In genomic region chr19:2719232-2719735, GRCh38 we compare ENCODE assay signal across 18 cellular contexts. TPM values are rescaled to one million over a fixed set of nuclear protein-coding genes. Genes with fewer than 3 reads are reported as not detected.
A peak's percentile ranks its signal among the peaks of the same experiment; 100 is the strongest.
DNase-seq lines count a peak whose midpoint lies in the region; ATAC-seq and TF ChIP-seq lines count a peak whose summit lies in the region.
"Had no signal": no experiment of that assay in that cellular context is flagged by ENCODE, and none has a peak within 500 bp of the region (broad histone marks: within the 10 kb centered on the region; RNA-seq: fewer than 3 reads in every experiment).

No MANE protein-coding gene starts in this region.

- H3K4me1 Mint-ChIP-seq in neural crest cell = peaks cover 8% of the 10 kb centered on the region
- no peaks in the 10 kb centered on the region for H3K4me1 Mint-ChIP-seq in activated T-helper 2 cell treated with anti-CD3 and anti-CD28 coated beads, Interferon-gamma antibody, Interleukin-2, Interleukin-4, amounts not matched to agents 10 μg/mL and 5 μg/mL and 100 μg/mL, durations not matched to agents 14 hours and 24 hours and 36 hours (ENCODE audit: low read depth)
- H3K4me1 Mint-ChIP-seq in stimulated activated naive B cell treated with anti-CD40 and anti-IgM and Interleukin-4, amounts not matched to agents 10 μg/mL and 1 μg/mL and 100 μg/mL, for 72 hours = peaks cover 22 to 42% of the 10 kb centered on the region in 2 donors

- H3K4ac ChIP-seq in neuronal stem cell (ENCODE audit: low read length) = no peak overlapping the region

- H4K8ac ChIP-seq in neuronal stem cell (ENCODE audit: low read depth, low read length) = no peak overlapping the region

- H3K4me2 ChIP-seq in BLaER1 treated with 17β-estradiol and CSF1 and Interleukin-3, amounts not matched to agents 10 nM and 100 nM = peak overlapping the region; percentile 97 to 100 (median 99)
- H3K4me2 ChIP-seq in neuronal stem cell (ENCODE audit: insufficient read depth, low read length, poor library complexity, severe bottlenecking) = no peak overlapping the region

- H4K91ac ChIP-seq in neuronal stem cell (ENCODE audit: low read depth, low read length, poor library complexity) = no peak overlapping the region

- H3K4me3 Mint-ChIP-seq in neural crest cell = peak overlapping the region; percentile 44
- H3K4me3 Mint-ChIP-seq in activated T-helper 2 cell treated with anti-CD3 and anti-CD28 coated beads, Interferon-gamma antibody, Interleukin-2, Interleukin-4, amounts not matched to agents 10 μg/mL and 5 μg/mL and 100 μg/mL, durations not matched to agents 14 hours and 24 hours and 36 hours (ENCODE audit: low read depth) = no peak overlapping the region
- no peak overlapping the region for H3K4me3 Mint-ChIP-seq in stimulated activated naive B cell treated with anti-CD40 and anti-IgM and Interleukin-4, amounts not matched to agents 10 μg/mL and 1 μg/mL and 100 μg/mL, for 72 hours

- H3K14ac ChIP-seq in neuronal stem cell (ENCODE audit: low read length) = no peak overlapping the region

- no peak overlapping the region for H2AFZ ChIP-seq in neuronal stem cell (ENCODE audit: low read length)

- H3K27me3 Mint-ChIP-seq in neural crest cell (ENCODE audit: low read depth) = peaks cover 22% of the 10 kb centered on the region
- peaks cover 21% of the 10 kb centered on the region for H3K27me3 Mint-ChIP-seq in activated T-helper 2 cell treated with anti-CD3 and anti-CD28 coated beads, Interferon-gamma antibody, Interleukin-2, Interleukin-4, amounts not matched to agents 10 μg/mL and 5 μg/mL and 100 μg/mL, durations not matched to agents 14 hours and 24 hours and 36 hours (ENCODE audit: low read depth)
- peaks cover 4 to 8% of the 10 kb centered on the region in 2 donors for H3K27me3 Mint-ChIP-seq in stimulated activated naive B cell treated with anti-CD40 and anti-IgM and Interleukin-4, amounts not matched to agents 10 μg/mL and 1 μg/mL and 100 μg/mL, for 72 hours

- no peak overlapping the region for H3K23ac ChIP-seq in neuronal stem cell (ENCODE audit: low read depth, low read length, poor library complexity)

- no peaks in the 10 kb centered on the region for H3K79me1 ChIP-seq in neuronal stem cell (ENCODE audit: low read depth, low read length)

- H3K36me3 Mint-ChIP-seq in neural crest cell (ENCODE audit: low read depth) = peaks cover 10% of the 10 kb centered on the region
- peaks cover 3% of the 10 kb centered on the region for H3K36me3 Mint-ChIP-seq in activated T-helper 2 cell treated with anti-CD3 and anti-CD28 coated beads, Interferon-gamma antibody, Interleukin-2, Interleukin-4, amounts not matched to agents 10 μg/mL and 5 μg/mL and 100 μg/mL, durations not matched to agents 14 hours and 24 hours and 36 hours (ENCODE audit: low read depth)
- peaks cover 11 to 12% of the 10 kb centered on the region in 2 donors for H3K36me3 Mint-ChIP-seq in stimulated activated naive B cell treated with anti-CD40 and anti-IgM and Interleukin-4, amounts not matched to agents 10 μg/mL and 1 μg/mL and 100 μg/mL, for 72 hours

- H3K27ac ChIP-seq in BLaER1 treated with 17β-estradiol and CSF1 and Interleukin-3, amounts not matched to agents 10 nM and 100 nM = peak overlapping the region in 3 of 11 experiments; percentile 36 to 81 (median 47); a peak in 3 of 22 replicates
- peak overlapping the region in 23 of 59 donors; percentile 3 to 89 (median 75) for H3K27ac ChIP-seq in dorsolateral prefrontal cortex
- no peak overlapping the region for H3K27ac ChIP-seq in neuronal stem cell (replicated peaks; ENCODE audit: low read length)
- H3K27ac ChIP-seq: colonic mucosa, lower lobe of right lung, skin epidermis, tibial nerve had no signal

- peaks cover 36 to 52% (median 47%) of the 10 kb centered on the region in 10 experiments for H3K4me1 ChIP-seq in BLaER1 treated with 17β-estradiol and CSF1 and Interleukin-3, amounts not matched to agents 10 nM and 100 nM
- peaks cover 9 to 10% of the 10 kb centered on the region in 2 donors for H3K4me1 ChIP-seq in neuronal stem cell (ENCODE audit: control insufficient read depth in 2 of 2, insufficient read depth in 1 of 2, low read depth in 1 of 2, low read length in 2 of 2)
- H3K4me1 ChIP-seq: colonic mucosa had no signal

- H2BK5ac ChIP-seq in neuronal stem cell (ENCODE audit: low read length) = no peak overlapping the region

- no CpG with 5 or more reads among the region's 7 CpGs for WGBS in neuronal stem cell (ENCODE audit: extremely low coverage in 2 of 2, insufficient read length in 2 of 2, insufficient replicate concordance in 1 of 2), 2 donors

- no peak overlapping the region for H2BK15ac ChIP-seq in neuronal stem cell (ENCODE audit: low read length)

- H3K27ac Mint-ChIP-seq in neural crest cell (ENCODE audit: unreplicated experiment) = no peak overlapping the region
- H3K27ac Mint-ChIP-seq in activated T-helper 2 cell treated with anti-CD3 and anti-CD28 coated beads, Interferon-gamma antibody, Interleukin-2, Interleukin-4, amounts not matched to agents 10 μg/mL and 5 μg/mL and 100 μg/mL, durations not matched to agents 14 hours and 24 hours and 36 hours = no peak overlapping the region
- H3K27ac Mint-ChIP-seq in stimulated activated naive B cell treated with anti-CD40 and anti-IgM and Interleukin-4, amounts not matched to agents 10 μg/mL and 1 μg/mL and 100 μg/mL, for 72 hours = no peak overlapping the region
- H3K27ac Mint-ChIP-seq: activated naive CD4-positive, alpha-beta T cell treated with anti-CD3 and anti-CD28 coated beads, Interleukin-2, amount 50 U/mL, for 72 hours; stimulated activated naive CD8-positive, alpha-beta T cell treated with anti-CD3 and anti-CD28 coated beads, Interleukin-15, Interleukin-2, amounts not matched to agents 100 ng/mL and 50 ng/mL, for 24 hours had no signal

- H3K27me3 ChIP-seq in BLaER1 treated with 17β-estradiol and CSF1 and Interleukin-3, amounts not matched to agents 10 nM and 100 nM = no peaks in the 10 kb centered on the region; a peak in 1 of 22 replicates
- H3K27me3 ChIP-seq in H7 (ENCODE audit: control insufficient read depth, insufficient read depth, low read length) (peaks cover 11% of the 10 kb centered on the region), dorsolateral prefrontal cortex (peaks cover 0 to 4% (median 0%) of the 10 kb centered on the region in 45 donors), neuronal stem cell (ENCODE audit: control insufficient read depth in 3 of 3, insufficient read depth in 3 of 3, low read depth in 1 of 3, low read length in 3 of 3) (peaks cover 2 to 26% (median 23%) of the 10 kb centered on the region in 3 experiments)
- H3K27me3 ChIP-seq: MG63 had no signal

- H3K36me3 ChIP-seq in BLaER1 treated with 17β-estradiol and CSF1 and Interleukin-3, amounts not matched to agents 10 nM and 100 nM = peaks cover 18 to 45% (median 34%) of the 10 kb centered on the region in 11 experiments
- no peaks in the 10 kb centered on the region for H3K36me3 ChIP-seq in H7 (replicated peaks; ENCODE audit: control insufficient read depth, insufficient read depth, low read length)
- H3K36me3 ChIP-seq in neuronal stem cell (replicated peaks in 1 of 2; ENCODE audit: control insufficient read depth in 2 of 2, insufficient read depth in 2 of 2, low read length in 2 of 2) = peaks cover 0 to 5% of the 10 kb centered on the region in 2 donors
- H3K36me3 ChIP-seq: colonic mucosa, lower lobe of right lung, tibial nerve had no signal

- H4K20me1 ChIP-seq in BLaER1 treated with 17β-estradiol and CSF1 and Interleukin-3, amounts not matched to agents 10 nM and 100 nM = peaks cover 0 to 29% (median 12%) of the 10 kb centered on the region in 11 experiments; a peak in 8 of 22 replicates

- peak; percentile 68 for DNase-seq in H7
- no peak for DNase-seq in dorsolateral prefrontal cortex
- DNase-seq in neural crest cell (ENCODE audit: low read depth, low spot score) = no peak
- DNase-seq in activated T-helper 2 cell treated with anti-CD3 and anti-CD28 coated beads, Interferon-gamma antibody, Interleukin-2, Interleukin-4, amounts not matched to agents 10 μg/mL and 5 μg/mL and 100 μg/mL, durations not matched to agents 14 hours and 24 hours and 36 hours (ENCODE audit: low spot score) = no peak
- DNase-seq in neuronal stem cell (ENCODE audit: low spot score) = no peak
- no peak for DNase-seq in stimulated activated naive B cell treated with anti-CD40 and anti-IgM and Interleukin-4, amounts not matched to agents 10 μg/mL and 1 μg/mL and 100 μg/mL, for 72 hours
- DNase-seq: activated T-cell treated with anti-CD3 and anti-CD28 coated beads, Interleukin-2, amount 50 U/mL, for 48 hours; colonic mucosa; DND-41; NCI-H1436 treated with DMSO at 0.1 percent for 48 hours; NCI-H2171 had no signal

- H2BK12ac ChIP-seq in neuronal stem cell (ENCODE audit: low read length) = no peak overlapping the region

- ATAC-seq in stimulated activated naive B cell treated with anti-CD40 and anti-IgM and Interleukin-4, amounts not matched to agents 10 μg/mL and 1 μg/mL and 100 μg/mL, for 72 hours (replicated peaks) = no peak
- ATAC-seq: activated naive CD4-positive, alpha-beta T cell treated with anti-CD3 and anti-CD28 coated beads, Interleukin-2, amount 50 U/mL, for 72 hours; lower lobe of right lung had no signal

- H2AK5ac ChIP-seq in neuronal stem cell (ENCODE audit: low read depth, low read length) = no peak overlapping the region

- H2BK120ac ChIP-seq in neuronal stem cell (ENCODE audit: low read depth, low read length) = no peak overlapping the region

- intact Hi-C loops in dorsolateral prefrontal cortex (cut with DNase I) = no loop called here
- intact Hi-C loops in activated T-helper 2 cell treated with anti-CD3 and anti-CD28 coated beads, Interferon-gamma antibody, Interleukin-2, Interleukin-4, amounts not matched to agents 10 μg/mL and 5 μg/mL and 100 μg/mL, durations not matched to agents 14 hours and 24 hours and 36 hours (cut with micrococcal nuclease) = no loop called here

- TF ChIP-seq CTCF in dorsolateral prefrontal cortex (IDR thresholded peaks at IDR 0.05 in 54 of 56, conservative IDR thresholded peaks at IDR 0.05 in 2 of 56; ENCODE audit: low read depth in 1 of 56, partially characterized antibody in 56 of 56) (no peak), neural crest cell (conservative IDR thresholded peaks at IDR 0.05) (no peak)

- H3K9me3 ChIP-seq in BLaER1 treated with 17β-estradiol and CSF1 and Interleukin-3, amounts not matched to agents 10 nM and 100 nM (replicated peaks in 1 of 11) = peaks cover 15 to 26% (median 20%) of the 10 kb centered on the region in 11 experiments
- peaks cover 10 to 11% of the 10 kb centered on the region in 2 donors for H3K9me3 ChIP-seq in neuronal stem cell (replicated peaks in 1 of 2; ENCODE audit: control insufficient read depth in 2 of 2, insufficient read depth in 1 of 2, low read depth in 1 of 2, low read length in 2 of 2)
- H3K9me3 ChIP-seq: colonic mucosa, MG63 had no signal

- peak overlapping the region in 10 of 11 experiments; percentile 75 to 87 (median 84); a peak in 14 of 22 replicates for H3K9ac ChIP-seq in BLaER1 treated with 17β-estradiol and CSF1 and Interleukin-3, amounts not matched to agents 10 nM and 100 nM
- no peak overlapping the region for H3K9ac ChIP-seq in neuronal stem cell (ENCODE audit: low read depth, low read length, poor library complexity)

- peaks cover 10% of the 10 kb centered on the region for H3K9me3 Mint-ChIP-seq in neural crest cell
- H3K9me3 Mint-ChIP-seq in activated T-helper 2 cell treated with anti-CD3 and anti-CD28 coated beads, Interferon-gamma antibody, Interleukin-2, Interleukin-4, amounts not matched to agents 10 μg/mL and 5 μg/mL and 100 μg/mL, durations not matched to agents 14 hours and 24 hours and 36 hours = peaks cover 11% of the 10 kb centered on the region
- H3K9me3 Mint-ChIP-seq in stimulated activated naive B cell treated with anti-CD40 and anti-IgM and Interleukin-4, amounts not matched to agents 10 μg/mL and 1 μg/mL and 100 μg/mL, for 72 hours = peaks cover 9% of the 10 kb centered on the region in 2 donors

- H3K18ac ChIP-seq in neuronal stem cell (ENCODE audit: low read length) = no peak overlapping the region

- peak overlapping the region in 4 of 10 experiments; percentile 71 to 79 (median 73); a peak in 4 of 20 replicates for H3K4me3 ChIP-seq in BLaER1 treated with 17β-estradiol and CSF1 and Interleukin-3, amounts not matched to agents 10 nM and 100 nM
- H3K4me3 ChIP-seq in H7 (ENCODE audit: insufficient read depth, low read depth, low read length) (no peak overlapping the region), dorsolateral prefrontal cortex (peak overlapping the region in 39 of 59 donors; percentile 43 to 77 (median 64)), neuronal stem cell (ENCODE audit: low read length in 2 of 2) (no peak overlapping the region)
- H3K4me3 ChIP-seq: colonic mucosa, lower lobe of right lung, tibial nerve had no signal

RNA-seq across cellular contexts. Expression of gene DIRAS1, which starts 1.9 kb away (rescaled TPM):
- total RNA-seq in H7 (2014; rRNA removed; shearing (Covaris generic)) = 8.2 and 12.2 TPM in 2 replicates
- total RNA-seq in dorsolateral prefrontal cortex = 100 to 1,000 TPM in 107 of 120 experiments, 10 to 100 TPM in 13; 43.9 to 237 (median 155) TPM
- total RNA-seq in neural crest cell = 19.9 and 24.4 TPM in 2 replicates
- total RNA-seq in activated T-helper 2 cell treated with anti-CD3 and anti-CD28 coated beads, Interferon-gamma antibody, Interleukin-2, Interleukin-4, amounts not matched to agents 10 μg/mL and 5 μg/mL and 100 μg/mL, durations not matched to agents 14 hours and 24 hours and 36 hours = 0.28 and 0.39 TPM in 2 replicates
- polyA plus RNA-seq in neuronal stem cell (2013, experiment 1 of 2) = 3.1 TPM
- polyA plus RNA-seq in neuronal stem cell (2013, experiment 2 of 2) = 3.5 TPM

RNA-seq across cellular contexts. Expression of gene GNG7, which starts 16.8 kb away (rescaled TPM):
- 1.1 and 1.5 TPM in 2 replicates for total RNA-seq in H7 (2014; rRNA removed; shearing (Covaris generic))
- total RNA-seq in dorsolateral prefrontal cortex (100 to 1,000 TPM in 55 of 120 experiments, 10 to 100 TPM in 65; 71.9 to 184 (median 98.1) TPM), neural crest cell (13.9 and 15.1 TPM in 2 replicates)
- 0.16 TPM in 2 replicates for total RNA-seq in activated T-helper 2 cell treated with anti-CD3 and anti-CD28 coated beads, Interferon-gamma antibody, Interleukin-2, Interleukin-4, amounts not matched to agents 10 μg/mL and 5 μg/mL and 100 μg/mL, durations not matched to agents 14 hours and 24 hours and 36 hours
- 7.9 TPM for polyA plus RNA-seq in neuronal stem cell (2013, experiment 1 of 2)
- 8.1 TPM for polyA plus RNA-seq in neuronal stem cell (2013, experiment 2 of 2)

RNA-seq across cellular contexts. Expression of gene SLC39A3, which starts 20.5 kb away (rescaled TPM):
- 42.5 and 45.8 TPM in 2 replicates for total RNA-seq in H7 (2014; rRNA removed; shearing (Covaris generic))
- total RNA-seq in dorsolateral prefrontal cortex (10 to 100 TPM; 22.3 to 60.9 (median 39.3) TPM), neural crest cell (43.0 and 43.1 TPM in 2 replicates)
- 39.1 and 39.4 TPM in 2 replicates for total RNA-seq in activated T-helper 2 cell treated with anti-CD3 and anti-CD28 coated beads, Interferon-gamma antibody, Interleukin-2, Interleukin-4, amounts not matched to agents 10 μg/mL and 5 μg/mL and 100 μg/mL, durations not matched to agents 14 hours and 24 hours and 36 hours
- polyA plus RNA-seq in neuronal stem cell (2013, experiment 1 of 2) = 19.0 TPM
- polyA plus RNA-seq in neuronal stem cell (2013, experiment 2 of 2) = 19.4 TPM

Comparison
In these comparisons a context has a peak if more than half of its experiments do, and no peak if none do; other contexts are left out.
1. H3K4me3 ChIP-seq: peak in dorsolateral prefrontal cortex (39 of 59); none in H7 (single experiment) and neuronal stem cell (0 of 2).